In the genomic region with DNA sequence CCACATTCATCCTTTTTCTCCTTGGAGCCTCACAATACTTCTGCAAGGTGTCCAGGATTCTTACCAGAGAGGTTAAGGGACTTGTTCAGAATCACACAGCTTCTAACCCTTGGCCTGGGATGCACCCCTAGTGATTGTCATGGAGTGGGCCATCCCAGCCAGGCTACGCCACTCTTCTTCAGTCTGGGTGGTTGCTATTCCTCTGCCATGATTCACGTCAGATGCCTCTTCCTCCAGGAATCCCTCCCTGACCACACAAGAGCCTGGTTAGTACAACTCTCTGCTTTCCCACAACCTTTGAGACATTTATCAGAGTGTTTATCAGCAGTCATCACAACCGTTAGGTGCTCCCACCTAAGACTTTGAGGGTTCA, we compare ENCODE assay signal across 14 cellular contexts.
DNase-seq lines count a peak whose midpoint lies in the region; ATAC-seq, FAIRE-seq and TF ChIP-seq lines count a peak whose summit lies in the region.
"Had no signal": no experiment of that assay in that cellular context is flagged by ENCODE, and none has a peak within 500 bp of the region (broad histone marks: within the 10 kb centered on the region; RNA-seq: fewer than 3 reads in every experiment).

No MANE protein-coding gene starts in this region.

- H3K4me3 ChIP-seq in RWPE2 (ENCODE audit: severe bottlenecking) = no peak overlapping the region
- no peak overlapping the region for H3K4me3 ChIP-seq in fibroblast of lung (replicated peaks in 1 of 4; ENCODE audit: control extremely low read depth in 1 of 4, insufficient read depth in 1 of 4, low read depth in 3 of 4, low read length in 4 of 4)
- no peak overlapping the region for H3K4me3 ChIP-seq in skin epidermis
- H3K4me3 ChIP-seq in hepatocyte = no peak overlapping the region

- peak; percentile 38 for FAIRE-seq in GM12892 (lab: Jason Lieb, UNC)

- H3K4me2 ChIP-seq in fibroblast of lung (ENCODE audit: extremely low read depth, insufficient read depth, low read length) (no peak overlapping the region), hepatocyte (no peak overlapping the region)

- TF ChIP-seq CTCF in RWPE2 (IDR thresholded peaks at IDR 0.05; ENCODE audit: poor library complexity, severe bottlenecking) = no peak
- no peak for TF ChIP-seq CTCF in fibroblast of lung (conservative IDR thresholded peaks at IDR 0.05 in 1 of 2, IDR thresholded peaks at IDR 0.05 in 1 of 2; ENCODE audit: low read depth in 1 of 2, low read length in 2 of 2)
- no peak for TF ChIP-seq CTCF in hepatocyte (IDR thresholded peaks at IDR 0.05; ENCODE audit: poor library complexity)

- peak; percentile 28 for ATAC-seq in RWPE2 (ENCODE audit: low read depth)
- ATAC-seq: left lobe of liver, WTC11 had no signal

- DNase-seq in GM12892 (ENCODE audit: insufficient read length) (no peak), RWPE2 (ENCODE audit: low spot score) (no peak), fibroblast of lung (ENCODE audit: low read depth in 2 of 2) (peak; percentile 57 to 85), NCI-H2081 (lab: John Stamatoyannopoulos, UW) (no peak), hepatocyte (ENCODE audit: low spot score) (no peak), HT-29 (ENCODE audit: low spot score) (no peak), superior temporal gyrus (ENCODE audit: extremely low spot score) (no peak)
- DNase-seq: activated CD8-positive, alpha-beta memory T cell treated with anti-CD3 and anti-CD28 coated beads, Interleukin-2, amount 50 U/mL, for 48 hours; activated naive CD8-positive, alpha-beta T cell treated with anti-CD3 and anti-CD28 coated beads, Interleukin-2, amount 10 ng/mL, durations not matched to agents 7 days and 5 days; Caco-2; cortex of kidney had no signal

- H3K9me2 ChIP-seq in hepatocyte (replicated peaks; ENCODE audit: insufficient read depth) = no peaks in the 10 kb centered on the region

- H2AFZ ChIP-seq in fibroblast of lung (ENCODE audit: low read length) (no peak overlapping the region), hepatocyte (no peak overlapping the region)

- no peaks in the 10 kb centered on the region for H3K27me3 ChIP-seq in RWPE2 (ENCODE audit: insufficient read depth, poor library complexity, severe bottlenecking)
- no peaks in the 10 kb centered on the region for H3K27me3 ChIP-seq in fibroblast of lung (ENCODE audit: control insufficient read depth, insufficient read depth, low read length)
- no peaks in the 10 kb centered on the region for H3K27me3 ChIP-seq in hepatocyte

- no peaks in the 10 kb centered on the region for H4K20me1 ChIP-seq in fibroblast of lung (ENCODE audit: control insufficient read depth, extremely low read depth, insufficient read depth, low read length)
- no peaks in the 10 kb centered on the region for H4K20me1 ChIP-seq in hepatocyte (ENCODE audit: insufficient read depth, poor library complexity, severe bottlenecking)

- WGBS in hepatocyte (ENCODE audit: low lambda C conversion rate, missing lambda C conversion rate) = 88% methylated on average over 3 of the region's 3 CpGs

- H3K36me3 ChIP-seq in RWPE2 (ENCODE audit: low read depth) (no peaks in the 10 kb centered on the region), fibroblast of lung (ENCODE audit: control insufficient read depth, insufficient read depth, low read length) (no peaks in the 10 kb centered on the region), hepatocyte (replicated peaks; ENCODE audit: insufficient read depth, low read depth) (no peaks in the 10 kb centered on the region)

- H3K4me1 ChIP-seq in RWPE2 (ENCODE audit: insufficient read depth, poor library complexity, severe bottlenecking) (peaks cover 59% of the 10 kb centered on the region), fibroblast of lung (ENCODE audit: control insufficient read depth, extremely low read depth, insufficient read depth, low read length) (peaks cover 12% of the 10 kb centered on the region), hepatocyte (ENCODE audit: insufficient read depth) (peaks cover 36% of the 10 kb centered on the region)

- H3K79me2 ChIP-seq in fibroblast of lung (ENCODE audit: control insufficient read depth, insufficient read depth, low read length) (no peaks in the 10 kb centered on the region), hepatocyte (no peaks in the 10 kb centered on the region)

- H3K9me3 ChIP-seq in RWPE2 (ENCODE audit: severe bottlenecking) (no peaks in the 10 kb centered on the region), fibroblast of lung (ENCODE audit: control insufficient read depth, insufficient read depth, low read depth, low read length) (no peaks in the 10 kb centered on the region), hepatocyte (ENCODE audit: low read depth) (no peaks in the 10 kb centered on the region)
- H3K9me3 ChIP-seq: Caco-2 had no signal

- H3K27ac ChIP-seq in RWPE2 (ENCODE audit: poor library complexity, severe bottlenecking) (peak overlapping the region; percentile 95), fibroblast of lung (ENCODE audit: insufficient read depth, low read length) (no peak overlapping the region), skin epidermis (peak overlapping the region in 17 of 21 experiments; percentile 17 to 88 (median 62)), hepatocyte (no peak overlapping the region)

- TF ChIP-seq POLR2A in GM12892 (IDR thresholded peaks at IDR 0.05; ENCODE audit: low read depth, low read length) = no peak

- no peak overlapping the region for H3K9ac ChIP-seq in fibroblast of lung (ENCODE audit: insufficient read depth, low read length)

Comparison
In these comparisons a context has a peak if more than half of its experiments do, and no peak if none do; other contexts are left out.
1. DNase-seq: peak in fibroblast of lung (2 of 2); none in GM12892 (single experiment), RWPE2 (single experiment), NCI-H2081 (0 of 2), hepatocyte (single experiment), HT-29 (single experiment) and superior temporal gyrus (single experiment).
2. H3K27ac ChIP-seq: peak in RWPE2 (single experiment) and skin epidermis (17 of 21); none in fibroblast of lung (single experiment) and hepatocyte (single experiment).